In the genomic region with DNA sequence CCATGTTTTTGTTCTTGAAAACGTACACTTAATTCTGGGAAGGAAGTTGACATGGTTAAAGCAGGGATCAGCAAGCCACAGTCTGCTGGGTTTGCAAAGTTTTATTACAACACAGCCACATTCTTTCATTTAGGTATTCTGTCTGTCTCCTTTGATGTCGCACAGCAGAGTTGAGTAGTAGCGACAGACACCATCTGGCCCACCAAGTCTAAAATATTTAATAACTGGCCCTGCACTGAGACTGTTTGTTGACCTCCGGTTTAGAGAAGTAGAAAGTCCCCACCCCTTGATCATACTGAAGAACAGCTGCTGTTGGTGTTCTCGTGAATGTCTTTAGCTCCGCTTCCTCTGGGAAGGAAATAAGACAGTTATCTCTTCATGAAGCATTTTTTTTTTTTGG, we compare ENCODE assay signal across 9 cellular contexts.
DNase-seq lines count a peak whose midpoint lies in the region; ATAC-seq, FAIRE-seq and TF ChIP-seq lines count a peak whose summit lies in the region.
"Had no signal": no experiment of that assay in that cellular context is flagged by ENCODE, and none has a peak within 500 bp of the region (broad histone marks: within the 10 kb centered on the region; RNA-seq: fewer than 3 reads in every experiment).

No MANE protein-coding gene starts in this region.

- no peak for TF ChIP-seq CTCF in D721Med (IDR thresholded peaks at IDR 0.05; ENCODE audit: insufficient read depth, missing control alignments)

- H3K14ac ChIP-seq in neuronal stem cell (ENCODE audit: low read length), result no peak overlapping the region

- no peak overlapping the region for H2AK5ac ChIP-seq in neuronal stem cell (ENCODE audit: low read depth, low read length)

- no peaks in the 10 kb centered on the region for H3K27me3 Mint-ChIP-seq in activated CD4-positive, alpha-beta T cell treated with anti-CD3 and anti-CD28 coated beads for 36 hours
- H3K27me3 Mint-ChIP-seq in activated CD4-positive, alpha-beta memory T cell treated with anti-CD3 and anti-CD28 coated beads for 36 hours, result no peaks in the 10 kb centered on the region

- H3K4me3 ChIP-seq in neuronal stem cell (ENCODE audit: low read length in 2 of 2), result no peak overlapping the region

- intact Hi-C loops in activated CD4-positive, alpha-beta T cell treated with anti-CD3 and anti-CD28 coated beads for 36 hours (cut with DNase I, micrococcal nuclease), result no loop called here
- intact Hi-C loops in activated CD4-positive, alpha-beta memory T cell treated with anti-CD3 and anti-CD28 coated beads for 36 hours (cut with micrococcal nuclease), result no loop called here

- no peak overlapping the region for H2BK12ac ChIP-seq in neuronal stem cell (ENCODE audit: low read length)

- no peaks in the 10 kb centered on the region for H3K36me3 ChIP-seq in neuronal stem cell (replicated peaks in 1 of 2; ENCODE audit: control insufficient read depth in 2 of 2, insufficient read depth in 2 of 2, low read length in 2 of 2)

- no peaks in the 10 kb centered on the region for H3K4me1 ChIP-seq in neuronal stem cell (ENCODE audit: control insufficient read depth in 2 of 2, insufficient read depth in 1 of 2, low read depth in 1 of 2, low read length in 2 of 2)

- H3K27ac Mint-ChIP-seq in activated CD4-positive, alpha-beta T cell treated with anti-CD3 and anti-CD28 coated beads for 36 hours, result no peak overlapping the region
- H3K27ac Mint-ChIP-seq in activated CD4-positive, alpha-beta memory T cell treated with anti-CD3 and anti-CD28 coated beads for 36 hours, result peak overlapping the region; percentile 31
- H3K27ac Mint-ChIP-seq in stimulated activated effector memory CD8-positive, alpha-beta T cell treated with anti-CD3 and anti-CD28 coated beads, Interleukin-12 subunit alpha, Interleukin-12 subunit beta, amount 100 ng/mL, for 72 hours, result peak overlapping the region; percentile 78

- H3K4me1 Mint-ChIP-seq in activated CD4-positive, alpha-beta T cell treated with anti-CD3 and anti-CD28 coated beads for 36 hours, result peaks cover 28% of the 10 kb centered on the region
- peaks cover 35% of the 10 kb centered on the region for H3K4me1 Mint-ChIP-seq in activated CD4-positive, alpha-beta memory T cell treated with anti-CD3 and anti-CD28 coated beads for 36 hours (ENCODE audit: low read depth)
- peaks cover 58% of the 10 kb centered on the region for H3K4me1 Mint-ChIP-seq in stimulated activated effector memory CD8-positive, alpha-beta T cell treated with anti-CD3 and anti-CD28 coated beads, Interleukin-12 subunit alpha, Interleukin-12 subunit beta, amount 100 ng/mL, for 72 hours

- CTCF ChIA-PET in activated CD4-positive, alpha-beta T cell treated with anti-CD3 and anti-CD28 coated beads for 36 hours (lab: Charles Lee), result no interaction called here
- CTCF ChIA-PET in activated CD4-positive, alpha-beta memory T cell treated with anti-CD3 and anti-CD28 coated beads for 36 hours (lab: Charles Lee), result interaction anchor here (0.6 kb wide), 1 partner anchor 76 kb away, joined by 3 read pairs; no protein-coding TSS in a partner anchor

- H3K9me3 Mint-ChIP-seq in activated CD4-positive, alpha-beta T cell treated with anti-CD3 and anti-CD28 coated beads for 36 hours (ENCODE audit: low read depth), result peaks cover 3% of the 10 kb centered on the region
- peaks cover under 1% of the 10 kb centered on the region for H3K9me3 Mint-ChIP-seq in activated CD4-positive, alpha-beta memory T cell treated with anti-CD3 and anti-CD28 coated beads for 36 hours
- peaks cover 2% of the 10 kb centered on the region for H3K9me3 Mint-ChIP-seq in stimulated activated effector memory CD8-positive, alpha-beta T cell treated with anti-CD3 and anti-CD28 coated beads, Interleukin-12 subunit alpha, Interleukin-12 subunit beta, amount 100 ng/mL, for 72 hours

- H2BK5ac ChIP-seq in neuronal stem cell (ENCODE audit: low read length), result no peak overlapping the region

- no peak for DNase-seq in activated CD4-positive, alpha-beta T cell treated with anti-CD3 and anti-CD28 coated beads for 36 hours
- DNase-seq in activated CD4-positive, alpha-beta T cell treated with anti-CD3 and anti-CD28 coated beads, Interleukin-2, amount 50 U/mL, for 1 hour, result no peak
- DNase-seq in activated CD4-positive, alpha-beta memory T cell treated with anti-CD3 and anti-CD28 coated beads for 36 hours, result no peak
- DNase-seq in stimulated activated effector memory CD8-positive, alpha-beta T cell treated with anti-CD3 and anti-CD28 coated beads, Interleukin-12 subunit alpha, Interleukin-12 subunit beta, amount 100 ng/mL, for 72 hours (ENCODE audit: low spot score in 2 of 2), result no peak
- DNase-seq in neuronal stem cell (ENCODE audit: low spot score) (no peak), D721Med (ENCODE audit: insufficient read length, low spot score) (no peak), NCI-H146 treated with DMSO at 0.1 percent for 48 hours (lab: John Stamatoyannopoulos, UW; ENCODE audit: unreplicated experiment) (no peak)

- peak; percentile 37 for ATAC-seq in activated CD4-positive, alpha-beta T cell treated with anti-CD3 and anti-CD28 coated beads for 36 hours
- ATAC-seq in HG03095 (IDR thresholded peaks at IDR 0.05; ENCODE audit: unreplicated experiment), result peak; percentile 57
- no peak for ATAC-seq in stimulated activated effector memory CD8-positive, alpha-beta T cell treated with anti-CD3 and anti-CD28 coated beads, Interleukin-12 subunit alpha, Interleukin-12 subunit beta, amount 100 ng/mL, for 72 hours

- no peak overlapping the region for H4K91ac ChIP-seq in neuronal stem cell (ENCODE audit: low read depth, low read length, poor library complexity)

- FAIRE-seq in D721Med (lab: Jason Lieb, UNC), result no peak
- FAIRE-seq: endothelial cell of umbilical vein had no signal

- no peak overlapping the region for H2BK120ac ChIP-seq in neuronal stem cell (ENCODE audit: low read depth, low read length)

- H3K4me2 ChIP-seq in neuronal stem cell (ENCODE audit: insufficient read depth, low read length, poor library complexity, severe bottlenecking), result no peak overlapping the region

- no peak overlapping the region for H3K4me3 Mint-ChIP-seq in activated CD4-positive, alpha-beta T cell treated with anti-CD3 and anti-CD28 coated beads for 36 hours
- H3K4me3 Mint-ChIP-seq in activated CD4-positive, alpha-beta memory T cell treated with anti-CD3 and anti-CD28 coated beads for 36 hours, result no peak overlapping the region
- peak overlapping the region; percentile 39 for H3K4me3 Mint-ChIP-seq in stimulated activated effector memory CD8-positive, alpha-beta T cell treated with anti-CD3 and anti-CD28 coated beads, Interleukin-12 subunit alpha, Interleukin-12 subunit beta, amount 100 ng/mL, for 72 hours

- no peak overlapping the region for H2BK15ac ChIP-seq in neuronal stem cell (ENCODE audit: low read length)

- POLR2A ChIA-PET in activated CD4-positive, alpha-beta T cell treated with anti-CD3 and anti-CD28 coated beads for 36 hours (lab: Charles Lee), result no interaction called here
- POLR2A ChIA-PET in activated CD4-positive, alpha-beta memory T cell treated with anti-CD3 and anti-CD28 coated beads for 36 hours (lab: Charles Lee), result no interaction called here

- H3K23ac ChIP-seq in neuronal stem cell (ENCODE audit: low read depth, low read length, poor library complexity), result no peak overlapping the region

- peaks cover 0 to 2% of the 10 kb centered on the region in 2 donors for H3K9me3 ChIP-seq in neuronal stem cell (replicated peaks in 1 of 2; ENCODE audit: control insufficient read depth in 2 of 2, insufficient read depth in 1 of 2, low read depth in 1 of 2, low read length in 2 of 2)

- H3K9ac ChIP-seq in neuronal stem cell (ENCODE audit: low read depth, low read length, poor library complexity), result no peak overlapping the region

- no peak overlapping the region for H4K8ac ChIP-seq in neuronal stem cell (ENCODE audit: low read depth, low read length)

- no peak overlapping the region for H3K18ac ChIP-seq in neuronal stem cell (ENCODE audit: low read length)

- WGBS in neuronal stem cell (ENCODE audit: extremely low coverage in 2 of 2, insufficient read length in 2 of 2, insufficient replicate concordance in 1 of 2), 2 donors, result no CpG with 5 or more reads among the region's 6 CpGs

- H3K27me3 ChIP-seq in neuronal stem cell (ENCODE audit: control insufficient read depth in 3 of 3, insufficient read depth in 3 of 3, low read depth in 1 of 3, low read length in 3 of 3), result no peaks in the 10 kb centered on the region

- H2AFZ ChIP-seq in neuronal stem cell (ENCODE audit: low read length), result no peak overlapping the region

- H3K79me1 ChIP-seq in neuronal stem cell (ENCODE audit: low read depth, low read length), result no peaks in the 10 kb centered on the region

- H3K36me3 Mint-ChIP-seq in activated CD4-positive, alpha-beta T cell treated with anti-CD3 and anti-CD28 coated beads for 36 hours (ENCODE audit: low read depth), result peaks cover 28% of the 10 kb centered on the region
- peaks cover 29% of the 10 kb centered on the region for H3K36me3 Mint-ChIP-seq in activated CD4-positive, alpha-beta memory T cell treated with anti-CD3 and anti-CD28 coated beads for 36 hours
- peaks cover 57% of the 10 kb centered on the region for H3K36me3 Mint-ChIP-seq in stimulated activated effector memory CD8-positive, alpha-beta T cell treated with anti-CD3 and anti-CD28 coated beads, Interleukin-12 subunit alpha, Interleukin-12 subunit beta, amount 100 ng/mL, for 72 hours

- H3K4ac ChIP-seq in neuronal stem cell (ENCODE audit: low read length), result no peak overlapping the region

- no peak overlapping the region for H3K27ac ChIP-seq in neuronal stem cell (replicated peaks; ENCODE audit: low read length)
